Comparison of ENCODE assay signal across 1 cellular context in the genomic region with DNA sequence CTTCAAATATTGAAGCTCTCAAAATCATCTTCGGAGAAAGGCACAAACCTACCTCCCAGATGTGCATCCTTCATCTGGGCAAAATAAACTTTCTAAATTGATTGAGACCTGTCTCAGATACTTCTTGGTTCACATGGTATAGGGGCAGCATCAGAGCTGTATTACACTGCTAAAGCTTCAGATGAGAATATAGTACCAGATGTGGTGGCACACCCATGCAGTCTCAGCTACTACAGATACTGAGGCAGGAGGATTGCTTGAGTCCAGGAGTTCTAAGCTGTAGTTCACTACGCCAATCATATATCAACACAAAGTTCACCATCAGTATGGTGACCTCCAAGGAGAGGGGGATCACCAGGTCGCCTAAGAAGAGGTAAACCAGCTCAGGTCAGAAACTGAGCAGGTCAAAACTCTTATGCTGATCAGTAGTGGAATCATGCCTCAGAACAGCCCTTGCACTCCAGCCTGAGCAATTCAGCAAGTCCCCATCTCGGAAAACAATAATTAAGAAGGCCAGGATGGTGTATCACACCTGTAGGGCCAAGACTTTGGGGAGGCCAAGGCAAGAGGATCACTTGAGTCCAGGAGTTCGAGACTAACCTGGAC.
TF ChIP-seq lines count a peak whose summit lies in the region.

No MANE protein-coding gene starts in this region.

TF ChIP-seq in H1, 55 proteins besides CTCF, POLR2A, EP300 and RAD21 (continued from another document):
- TF ChIP-seq SIN3A (conservative IDR thresholded peaks at IDR 0.05 in 1 of 2, IDR thresholded peaks at IDR 0.05 in 1 of 2; ENCODE audit: low read depth in 1 of 2, low read length in 2 of 2) (no peak), NANOG (IDR thresholded peaks at IDR 0.05; ENCODE audit: insufficient read depth, low read depth, low read length, poor library complexity, severe bottlenecking) (no peak)
